8 cellular contexts compared by ENCODE assay signal in the genomic region with DNA sequence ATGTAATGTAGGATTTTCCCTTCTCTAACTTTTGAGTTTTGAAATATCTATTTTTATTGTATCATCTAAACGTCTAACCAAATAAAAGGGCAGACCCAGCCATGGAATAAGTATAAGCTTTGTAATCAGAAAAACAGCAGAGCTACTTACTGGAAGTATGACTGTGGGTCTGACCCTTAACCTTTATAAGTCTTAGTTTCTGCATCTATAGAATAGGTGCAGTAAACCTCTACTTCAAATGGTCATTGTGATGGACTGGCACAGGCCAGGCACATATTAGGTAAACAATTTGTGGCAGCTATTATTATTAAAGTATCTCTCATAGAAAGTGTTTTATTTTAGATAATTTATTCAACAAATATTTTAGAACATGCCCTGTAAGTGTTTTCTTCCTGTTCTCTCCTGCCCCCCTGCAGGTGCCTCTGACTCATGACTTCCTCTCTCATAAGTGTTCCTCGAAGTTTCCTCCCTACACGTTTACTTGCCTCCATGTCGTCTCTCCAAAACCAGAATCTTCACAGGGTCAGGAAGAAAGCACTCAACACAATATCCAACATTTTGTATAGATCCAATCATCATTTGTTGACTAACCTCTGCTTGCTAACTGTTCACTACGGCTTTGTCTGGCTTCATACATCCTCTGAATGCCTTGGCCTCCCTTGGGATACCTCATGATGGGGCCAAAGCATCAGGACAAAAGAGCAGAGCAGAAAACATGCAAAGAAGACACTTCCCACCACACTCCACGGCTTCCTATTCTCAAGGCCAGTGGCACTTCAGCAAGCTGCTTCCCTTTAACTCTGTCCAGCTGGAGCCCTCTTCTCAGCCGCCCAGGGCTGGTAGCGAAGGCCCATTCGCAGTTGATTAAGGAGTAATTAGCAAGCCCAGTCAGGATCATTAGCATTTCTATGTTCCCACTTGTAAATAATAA.
DNase-seq lines count a peak whose midpoint lies in the region; ATAC-seq and TF ChIP-seq lines count a peak whose summit lies in the region.

No MANE protein-coding gene starts in this region.

- no peaks in the 10 kb centered on the region for H3K36me3 Mint-ChIP-seq in central memory CD8-positive, alpha-beta T cell (ENCODE audit: insufficient read depth)

- TF ChIP-seq POLR2A in suprapubic skin (IDR thresholded peaks at IDR 0.05) = no peak

- TF ChIP-seq EP300 in suprapubic skin (IDR thresholded peaks at IDR 0.05) = no peak

- TF ChIP-seq CTCF in suprapubic skin (IDR thresholded peaks at IDR 0.05) = no peak

- no peaks in the 10 kb centered on the region for H3K27me3 Mint-ChIP-seq in central memory CD8-positive, alpha-beta T cell

- H3K27me3 ChIP-seq in right cardiac atrium (ENCODE audit: control insufficient read depth, insufficient read depth) (no peaks in the 10 kb centered on the region), thymus (ENCODE audit: control insufficient read depth, insufficient read depth) (no peaks in the 10 kb centered on the region), suprapubic skin (no peaks in the 10 kb centered on the region)

- no peaks in the 10 kb centered on the region for H3K9me3 ChIP-seq in right cardiac atrium (ENCODE audit: control insufficient read depth, low read length)
- H3K9me3 ChIP-seq in thymus (ENCODE audit: control insufficient read depth) = no peaks in the 10 kb centered on the region
- no peaks in the 10 kb centered on the region for H3K9me3 ChIP-seq in suprapubic skin

- peak overlapping the region; percentile 37 for H3K27ac Mint-ChIP-seq in central memory CD8-positive, alpha-beta T cell (ENCODE audit: low read depth)

- H3K36me3 ChIP-seq in thymus (ENCODE audit: control insufficient read depth, insufficient read depth) (no peaks in the 10 kb centered on the region), suprapubic skin (no peaks in the 10 kb centered on the region)

- DNase-seq in Right ventricle myocardium inferior (ENCODE audit: missing footprints) (no peak), right cardiac atrium (no peak), NCI-H345 treated with DMSO at 0.1 percent for 48 hours (lab: John Stamatoyannopoulos, UW; ENCODE audit: unreplicated experiment) (peak; percentile 28), putamen (ENCODE audit: low spot score) (no peak), middle frontal gyrus (ENCODE audit: extremely low spot score, low spot score) (no peak), suprapubic skin (ENCODE audit: low spot score in 2 of 2) (no peak)
- DNase-seq in central memory CD8-positive, alpha-beta T cell (ENCODE audit: low spot score in 2 of 2) = no peak

- H3K4me1 ChIP-seq in right cardiac atrium (ENCODE audit: control insufficient read depth, insufficient read depth, low read length) = no peaks in the 10 kb centered on the region
- peaks cover 9% of the 10 kb centered on the region for H3K4me1 ChIP-seq in thymus (ENCODE audit: control insufficient read depth, insufficient read depth, low read length)
- H3K4me1 ChIP-seq in suprapubic skin = peaks cover 9% of the 10 kb centered on the region

- H3K4me3 ChIP-seq in right cardiac atrium (ENCODE audit: low read length) (no peak overlapping the region), thymus (ENCODE audit: low read length) (no peak overlapping the region), suprapubic skin (no peak overlapping the region)

- no peaks in the 10 kb centered on the region for H3K9me3 Mint-ChIP-seq in central memory CD8-positive, alpha-beta T cell

- H3K4me3 Mint-ChIP-seq in central memory CD8-positive, alpha-beta T cell = peak overlapping the region; percentile 36

- ATAC-seq in Right ventricle myocardium inferior (peak; percentile 48), right cardiac atrium (no peak)
- peak; percentile 43 for ATAC-seq in central memory CD8-positive, alpha-beta T cell (replicated peaks; ENCODE audit: extremely low read depth, poor library complexity, severe bottlenecking)

- H3K27ac ChIP-seq in right cardiac atrium (ENCODE audit: low read length) (no peak overlapping the region), thymus (ENCODE audit: low read depth) (peak overlapping the region; percentile 36), suprapubic skin (no peak overlapping the region)

- H3K4me1 Mint-ChIP-seq in central memory CD8-positive, alpha-beta T cell = peaks cover 31% of the 10 kb centered on the region

- intact Hi-C loops in Right ventricle myocardium inferior (cut with DNase I) = no loop called here
- intact Hi-C loops in right cardiac atrium (cut with DNase I) = loop anchor here in 1 of 4 donors (10.0 kb wide), 1 partner anchor 287 kb away; a partner anchor contains a TSS

- 66% methylated on average over 9 of the region's 9 CpGs for WGBS in right cardiac atrium
- 61% methylated on average over 9 of the region's 9 CpGs for WGBS in thymus
- WGBS in suprapubic skin = 65% methylated on average over 9 of the region's 9 CpGs

Comparison
In these comparisons a context has a peak if more than half of its experiments do, and no peak if none do; other contexts are left out.
1. ATAC-seq: peak in Right ventricle myocardium inferior (single experiment) and central memory CD8-positive, alpha-beta T cell (single experiment); none in right cardiac atrium (0 of 2).